ENCODE assay signal across 8 cellular contexts in genomic region chr14:89681086-89682018, GRCh38.
A peak's percentile ranks its signal among the peaks of the same experiment; 100 is the strongest.
DNase-seq lines count a peak whose midpoint lies in the region; ATAC-seq and TF ChIP-seq lines count a peak whose summit lies in the region.

No MANE protein-coding gene starts in this region.

- peaks cover 12% of the 10 kb centered on the region for H3K9me3 ChIP-seq in left ventricle myocardium inferior (replicated peaks)
- peaks cover 0 to 13% (median 0%) of the 10 kb centered on the region in 3 experiments for H3K9me3 ChIP-seq in naive thymus-derived CD4-positive, alpha-beta T cell (ENCODE audit: control insufficient read depth in 2 of 3, low read length in 3 of 3)

- H3K9me3 Mint-ChIP-seq in naive thymus-derived CD4-positive, alpha-beta T cell = peaks cover 0 to 20% (median 5%) of the 10 kb centered on the region in 11 donors

- ATAC-seq in Right ventricle myocardium inferior (peak; percentile 57), HG03439 (IDR thresholded peaks at IDR 0.05; ENCODE audit: unreplicated experiment) (peak; percentile 76)
- ATAC-seq in naive thymus-derived CD4-positive, alpha-beta T cell = peak; percentile 70

- H3K4me1 ChIP-seq in left ventricle myocardium inferior = peaks cover 9% of the 10 kb centered on the region
- H3K4me1 ChIP-seq in naive thymus-derived CD4-positive, alpha-beta T cell (ENCODE audit: control insufficient read depth in 2 of 2, insufficient read depth in 2 of 2, low read length in 2 of 2) = peaks cover 25 to 42% of the 10 kb centered on the region in 2 donors

- H3K27ac ChIP-seq in left ventricle myocardium inferior (replicated peaks) = no peak overlapping the region
- peak overlapping the region; percentile 54 for H3K27ac ChIP-seq in naive thymus-derived CD4-positive, alpha-beta T cell (ENCODE audit: low read depth, low read length)

- peak overlapping the region; percentile 92 to 98 (median 95) for H3K27ac Mint-ChIP-seq in naive thymus-derived CD4-positive, alpha-beta T cell

- DNase-seq in Right ventricle myocardium inferior (ENCODE audit: missing footprints) (no peak), left ventricle myocardium inferior (no peak), SHP77 (lab: John Stamatoyannopoulos, UW) (no peak), DMS53 treated with DMSO at 0.1 percent for 48 hours (lab: John Stamatoyannopoulos, UW; ENCODE audit: unreplicated experiment) (no peak), NCI-H524 treated with DMSO at 0.1 percent for 48 hours (lab: John Stamatoyannopoulos, UW) (no peak)
- peak; percentile 60 for DNase-seq in activated CD8-positive, alpha-beta memory T cell treated with anti-CD3 and anti-CD28 coated beads, Interleukin-2, amount 50 U/mL, for 4 hours
- peak in 8 of 9 donors; percentile 35 to 66 (median 55) for DNase-seq in naive thymus-derived CD4-positive, alpha-beta T cell

- H3K27me3 Mint-ChIP-seq in naive thymus-derived CD4-positive, alpha-beta T cell = no peaks in the 10 kb centered on the region

- peak overlapping the region; percentile 77 to 92 (median 82) for H3K4me3 Mint-ChIP-seq in naive thymus-derived CD4-positive, alpha-beta T cell

- TF ChIP-seq CTCF in left ventricle myocardium inferior (IDR thresholded peaks at IDR 0.05; ENCODE audit: borderline replicate concordance) = no peak

- CTCF ChIA-PET in naive thymus-derived CD4-positive, alpha-beta T cell (lab: Charles Lee) = interaction anchor here (1.1 kb wide), 1 partner anchor 90 kb away, joined by 3 read pairs; no protein-coding TSS in a partner anchor

- H3K36me3 Mint-ChIP-seq in naive thymus-derived CD4-positive, alpha-beta T cell = peaks cover 0 to 19% (median 4%) of the 10 kb centered on the region in 5 donors

- intact Hi-C loops in Right ventricle myocardium inferior (cut with DNase I) = no loop called here
- intact Hi-C loops in left ventricle myocardium inferior (cut with micrococcal nuclease) = no loop called here
- intact Hi-C loops in naive thymus-derived CD4-positive, alpha-beta T cell (cut with micrococcal nuclease) = loop anchor here (1.0 to 5.0 kb wide), 6 partner anchors 8 to 504 kb away; no protein-coding TSS in a partner anchor

- peaks cover 25 to 64% (median 55%) of the 10 kb centered on the region in 7 donors for H3K4me1 Mint-ChIP-seq in naive thymus-derived CD4-positive, alpha-beta T cell

- no peak overlapping the region for H3K4me3 ChIP-seq in left ventricle myocardium inferior
- peak overlapping the region; percentile 53 for H3K4me3 ChIP-seq in naive thymus-derived CD4-positive, alpha-beta T cell (ENCODE audit: low read length)

- POLR2A ChIA-PET in naive thymus-derived CD4-positive, alpha-beta T cell (lab: Charles Lee) = interaction anchor here (0.6 to 1.5 kb wide), 9 partner anchors 9 to 608 kb away, joined by 3 to 5 read pairs (median 3); no protein-coding TSS in a partner anchor

- no peaks in the 10 kb centered on the region for H3K36me3 ChIP-seq in left ventricle myocardium inferior
- no peaks in the 10 kb centered on the region for H3K36me3 ChIP-seq in naive thymus-derived CD4-positive, alpha-beta T cell (ENCODE audit: control insufficient read depth in 2 of 3, insufficient read depth in 3 of 3, low read length in 3 of 3)

- no peaks in the 10 kb centered on the region for H3K27me3 ChIP-seq in left ventricle myocardium inferior (ENCODE audit: low read depth)
- H3K27me3 ChIP-seq in naive thymus-derived CD4-positive, alpha-beta T cell (ENCODE audit: control insufficient read depth in 2 of 2, insufficient read depth in 2 of 2, low read length in 2 of 2) = no peaks in the 10 kb centered on the region

Comparison
In these comparisons a context has a peak if more than half of its experiments do, and no peak if none do; other contexts are left out.
1. DNase-seq: peak in activated CD8-positive, alpha-beta memory T cell treated with anti-CD3 and anti-CD28 coated beads, Interleukin-2, amount 50 U/mL, for 4 hours (single experiment) and naive thymus-derived CD4-positive, alpha-beta T cell (8 of 9); none in Right ventricle myocardium inferior (single experiment), left ventricle myocardium inferior (single experiment), SHP77 (0 of 2), DMS53 treated with DMSO at 0.1 percent for 48 hours (single experiment) and NCI-H524 treated with DMSO at 0.1 percent for 48 hours (single experiment).
2. intact Hi-C loops: an anchor here in naive thymus-derived CD4-positive, alpha-beta T cell (1.0 to 5.0 kb wide); none called in Right ventricle myocardium inferior and left ventricle myocardium inferior.
3. Peak in every context shown above with its lines, with median percentiles within 50 percentile points of each other: ATAC-seq.